10 cellular contexts compared by ENCODE assay signal in the genomic region with DNA sequence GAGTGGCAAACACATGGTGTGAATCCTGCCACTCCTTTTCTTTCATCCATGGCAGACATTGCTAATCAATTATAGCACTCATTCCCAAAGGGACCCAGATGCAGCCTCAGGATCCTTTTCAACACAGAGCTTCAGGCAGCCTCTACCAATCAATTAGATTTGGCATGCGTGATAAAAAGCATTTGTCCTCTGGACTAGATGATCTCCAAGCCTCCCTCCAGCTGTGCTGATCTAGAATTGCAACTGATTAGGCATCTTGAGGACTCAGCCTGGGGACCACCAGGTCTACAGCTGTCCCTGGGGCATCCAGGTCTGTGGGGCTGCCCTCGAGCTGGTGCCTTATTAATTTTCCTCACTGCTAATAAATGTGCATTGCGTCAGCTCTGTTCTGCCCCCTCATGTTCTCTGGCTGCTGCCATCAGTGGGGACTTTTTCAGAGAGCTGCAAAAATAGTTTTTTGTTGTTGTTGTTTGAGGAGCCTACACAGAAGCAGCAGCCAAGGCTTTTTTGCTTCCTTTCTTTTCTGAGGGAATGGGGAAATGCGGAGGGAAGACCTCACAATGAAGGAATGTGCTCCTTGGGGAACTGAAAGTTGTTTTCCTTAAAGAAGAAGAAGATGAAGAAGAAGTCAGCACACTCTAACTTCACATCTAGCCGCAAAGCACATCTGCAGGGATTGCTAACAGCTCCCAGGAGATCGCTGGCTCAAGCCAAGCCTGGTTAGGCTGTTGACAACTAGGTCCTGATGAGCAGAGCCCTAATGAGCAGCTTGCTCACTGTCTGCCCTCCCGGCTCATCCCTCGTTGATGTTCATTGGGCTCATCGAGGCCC. TPM values are rescaled to one million over a fixed set of nuclear protein-coding genes. Genes with fewer than 3 reads are reported as not detected.
DNase-seq lines count a peak whose midpoint lies in the region; ATAC-seq and TF ChIP-seq lines count a peak whose summit lies in the region.
"Had no signal": no experiment of that assay in that cellular context is flagged by ENCODE, and none has a peak within 500 bp of the region (broad histone marks: within the 10 kb centered on the region; RNA-seq: fewer than 3 reads in every experiment).

No MANE protein-coding gene starts in this region.

- H3K4me1 ChIP-seq in sigmoid colon = peaks cover 0 to 80% (median 72%) of the 10 kb centered on the region in 4 donors

- TF ChIP-seq EP300 in sigmoid colon (IDR thresholded peaks at IDR 0.05) = peak in 1 of 4 donors; percentile 5

- ATAC-seq in left ventricle myocardium superior (peak; percentile 21), HG03108 (IDR thresholded peaks at IDR 0.05; ENCODE audit: unreplicated experiment) (no peak)

- H3K27ac ChIP-seq in sigmoid colon = peak overlapping the region; percentile 77 to 91 (median 85)

- WGBS in sigmoid colon, 2 donors = 55 to 74% methylated on average over 9 of the region's 9 CpGs

- H3K9me3 ChIP-seq in sigmoid colon = no peaks in the 10 kb centered on the region

- H3K4me3 ChIP-seq in sigmoid colon = no peak overlapping the region

- H3K27me3 ChIP-seq in sigmoid colon = no peaks in the 10 kb centered on the region

- TF ChIP-seq CTCF in sigmoid colon (IDR thresholded peaks at IDR 0.05) = no peak

- intact Hi-C loops in left ventricle myocardium superior (cut with micrococcal nuclease) = no loop called here
- intact Hi-C loops in sigmoid colon (cut with DNase I) = loop anchor here (5.0 kb wide), 1 partner anchor 42 kb away; no protein-coding TSS in a partner anchor

- DNase-seq in DMS 273 treated with DMSO at 0.1 percent for 48 hours (lab: John Stamatoyannopoulos, UW) (peak; percentile 43), amniotic epithelial cell (ENCODE audit: low read depth) (peak; percentile 85), left ventricle myocardium superior (peak; percentile 74), sigmoid colon (peak; percentile 86), cerebellar cortex (ENCODE audit: low spot score) (no peak), H4 (ENCODE audit: low spot score) (no peak)
- no peak for DNase-seq in activated CD8-positive, alpha-beta memory T cell treated with anti-CD3 and anti-CD28 coated beads for 24 hours
- DNase-seq: DND-41 had no signal

- TF ChIP-seq POLR2A in sigmoid colon (IDR thresholded peaks at IDR 0.05) = no peak

- H3K36me3 ChIP-seq in sigmoid colon = no peaks in the 10 kb centered on the region

RNA-seq across cellular contexts. Expression of a gene that starts 8.8 kb away (rescaled TPM):
- total RNA-seq in left ventricle myocardium superior (29.6 TPM), sigmoid colon (10 to 100 TPM; 12.4 to 20.6 (median 18.1) TPM)
- polyA plus RNA-seq in sigmoid colon = 1 to 10 TPM; 1.6 to 9.4 (median 6.6) TPM
- total RNA-seq in H4 (2014; rRNA removed; shearing (Covaris generic)) = 13.1 and 13.6 TPM in 2 replicates

RNA-seq across cellular contexts. Expression of a gene that starts 50.8 kb away (rescaled TPM):
- total RNA-seq in left ventricle myocardium superior (2.3 TPM), sigmoid colon (1 to 10 TPM in 1 of 4 donors, not detected in 3; 1.6 TPM)
- 10 to 100 TPM in 1 of 3 donors, 1 to 10 TPM in 2; 2.4 to 13.9 (median 4.2) TPM for polyA plus RNA-seq in sigmoid colon
- total RNA-seq in H4 (2014; rRNA removed; shearing (Covaris generic)) = not detected in 2 replicates
- total RNA-seq: RPMI7951 had no signal

Comparison
In these comparisons a context has a peak if more than half of its experiments do, and no peak if none do; other contexts are left out.
1. DNase-seq: peak in DMS 273 treated with DMSO at 0.1 percent for 48 hours (single experiment), amniotic epithelial cell (single experiment), left ventricle myocardium superior (single experiment) and sigmoid colon (single experiment); none in cerebellar cortex (single experiment), H4 (single experiment) and activated CD8-positive, alpha-beta memory T cell treated with anti-CD3 and anti-CD28 coated beads for 24 hours (single experiment).